In genomic region chr17:57905875-57906455, GRCh38 we compare ENCODE assay signal across 2 cellular contexts.
TF ChIP-seq lines count a peak whose summit lies in the region.

No MANE protein-coding gene starts in this region.

TF ChIP-seq in HEK293, 187 proteins besides CTCF, POLR2A, EP300 and RAD21:
- TF ChIP-seq ZNF146 (tag by site-specific recombination; IDR thresholded peaks at IDR 0.05) (peak; percentile 90), ZNF2 (tag by site-specific recombination; IDR thresholded peaks at IDR 0.05) (no peak), ZNF544 (tag by site-specific recombination; IDR thresholded peaks at IDR 0.05) (no peak), ZNF292 (tag by site-specific recombination; IDR thresholded peaks at IDR 0.05; ENCODE audit: borderline replicate concordance, low read depth) (no peak), ZNF24 (tag by site-specific recombination; IDR thresholded peaks at IDR 0.05) (no peak), AEBP2 (tag by site-specific recombination; IDR thresholded peaks at IDR 0.05; ENCODE audit: borderline replicate concordance) (no peak)
TF ChIP-seq in HEK293: peak in this region for 1.

TF ChIP-seq in H1, 55 proteins besides CTCF, POLR2A, EP300 and RAD21:
- TF ChIP-seq CTBP2 (IDR thresholded peaks at IDR 0.05; ENCODE audit: borderline replicate concordance, insufficient read depth, insufficient read length, low read length): no peak
- TF ChIP-seq CEBPB (IDR thresholded peaks at IDR 0.05; ENCODE audit: low read depth, low read length): no peak
- TF ChIP-seq CBX8 (IDR thresholded peaks at IDR 0.05; ENCODE audit: borderline replicate concordance, low read depth, low read length): no peak
- TF ChIP-seq, protein P1, sequence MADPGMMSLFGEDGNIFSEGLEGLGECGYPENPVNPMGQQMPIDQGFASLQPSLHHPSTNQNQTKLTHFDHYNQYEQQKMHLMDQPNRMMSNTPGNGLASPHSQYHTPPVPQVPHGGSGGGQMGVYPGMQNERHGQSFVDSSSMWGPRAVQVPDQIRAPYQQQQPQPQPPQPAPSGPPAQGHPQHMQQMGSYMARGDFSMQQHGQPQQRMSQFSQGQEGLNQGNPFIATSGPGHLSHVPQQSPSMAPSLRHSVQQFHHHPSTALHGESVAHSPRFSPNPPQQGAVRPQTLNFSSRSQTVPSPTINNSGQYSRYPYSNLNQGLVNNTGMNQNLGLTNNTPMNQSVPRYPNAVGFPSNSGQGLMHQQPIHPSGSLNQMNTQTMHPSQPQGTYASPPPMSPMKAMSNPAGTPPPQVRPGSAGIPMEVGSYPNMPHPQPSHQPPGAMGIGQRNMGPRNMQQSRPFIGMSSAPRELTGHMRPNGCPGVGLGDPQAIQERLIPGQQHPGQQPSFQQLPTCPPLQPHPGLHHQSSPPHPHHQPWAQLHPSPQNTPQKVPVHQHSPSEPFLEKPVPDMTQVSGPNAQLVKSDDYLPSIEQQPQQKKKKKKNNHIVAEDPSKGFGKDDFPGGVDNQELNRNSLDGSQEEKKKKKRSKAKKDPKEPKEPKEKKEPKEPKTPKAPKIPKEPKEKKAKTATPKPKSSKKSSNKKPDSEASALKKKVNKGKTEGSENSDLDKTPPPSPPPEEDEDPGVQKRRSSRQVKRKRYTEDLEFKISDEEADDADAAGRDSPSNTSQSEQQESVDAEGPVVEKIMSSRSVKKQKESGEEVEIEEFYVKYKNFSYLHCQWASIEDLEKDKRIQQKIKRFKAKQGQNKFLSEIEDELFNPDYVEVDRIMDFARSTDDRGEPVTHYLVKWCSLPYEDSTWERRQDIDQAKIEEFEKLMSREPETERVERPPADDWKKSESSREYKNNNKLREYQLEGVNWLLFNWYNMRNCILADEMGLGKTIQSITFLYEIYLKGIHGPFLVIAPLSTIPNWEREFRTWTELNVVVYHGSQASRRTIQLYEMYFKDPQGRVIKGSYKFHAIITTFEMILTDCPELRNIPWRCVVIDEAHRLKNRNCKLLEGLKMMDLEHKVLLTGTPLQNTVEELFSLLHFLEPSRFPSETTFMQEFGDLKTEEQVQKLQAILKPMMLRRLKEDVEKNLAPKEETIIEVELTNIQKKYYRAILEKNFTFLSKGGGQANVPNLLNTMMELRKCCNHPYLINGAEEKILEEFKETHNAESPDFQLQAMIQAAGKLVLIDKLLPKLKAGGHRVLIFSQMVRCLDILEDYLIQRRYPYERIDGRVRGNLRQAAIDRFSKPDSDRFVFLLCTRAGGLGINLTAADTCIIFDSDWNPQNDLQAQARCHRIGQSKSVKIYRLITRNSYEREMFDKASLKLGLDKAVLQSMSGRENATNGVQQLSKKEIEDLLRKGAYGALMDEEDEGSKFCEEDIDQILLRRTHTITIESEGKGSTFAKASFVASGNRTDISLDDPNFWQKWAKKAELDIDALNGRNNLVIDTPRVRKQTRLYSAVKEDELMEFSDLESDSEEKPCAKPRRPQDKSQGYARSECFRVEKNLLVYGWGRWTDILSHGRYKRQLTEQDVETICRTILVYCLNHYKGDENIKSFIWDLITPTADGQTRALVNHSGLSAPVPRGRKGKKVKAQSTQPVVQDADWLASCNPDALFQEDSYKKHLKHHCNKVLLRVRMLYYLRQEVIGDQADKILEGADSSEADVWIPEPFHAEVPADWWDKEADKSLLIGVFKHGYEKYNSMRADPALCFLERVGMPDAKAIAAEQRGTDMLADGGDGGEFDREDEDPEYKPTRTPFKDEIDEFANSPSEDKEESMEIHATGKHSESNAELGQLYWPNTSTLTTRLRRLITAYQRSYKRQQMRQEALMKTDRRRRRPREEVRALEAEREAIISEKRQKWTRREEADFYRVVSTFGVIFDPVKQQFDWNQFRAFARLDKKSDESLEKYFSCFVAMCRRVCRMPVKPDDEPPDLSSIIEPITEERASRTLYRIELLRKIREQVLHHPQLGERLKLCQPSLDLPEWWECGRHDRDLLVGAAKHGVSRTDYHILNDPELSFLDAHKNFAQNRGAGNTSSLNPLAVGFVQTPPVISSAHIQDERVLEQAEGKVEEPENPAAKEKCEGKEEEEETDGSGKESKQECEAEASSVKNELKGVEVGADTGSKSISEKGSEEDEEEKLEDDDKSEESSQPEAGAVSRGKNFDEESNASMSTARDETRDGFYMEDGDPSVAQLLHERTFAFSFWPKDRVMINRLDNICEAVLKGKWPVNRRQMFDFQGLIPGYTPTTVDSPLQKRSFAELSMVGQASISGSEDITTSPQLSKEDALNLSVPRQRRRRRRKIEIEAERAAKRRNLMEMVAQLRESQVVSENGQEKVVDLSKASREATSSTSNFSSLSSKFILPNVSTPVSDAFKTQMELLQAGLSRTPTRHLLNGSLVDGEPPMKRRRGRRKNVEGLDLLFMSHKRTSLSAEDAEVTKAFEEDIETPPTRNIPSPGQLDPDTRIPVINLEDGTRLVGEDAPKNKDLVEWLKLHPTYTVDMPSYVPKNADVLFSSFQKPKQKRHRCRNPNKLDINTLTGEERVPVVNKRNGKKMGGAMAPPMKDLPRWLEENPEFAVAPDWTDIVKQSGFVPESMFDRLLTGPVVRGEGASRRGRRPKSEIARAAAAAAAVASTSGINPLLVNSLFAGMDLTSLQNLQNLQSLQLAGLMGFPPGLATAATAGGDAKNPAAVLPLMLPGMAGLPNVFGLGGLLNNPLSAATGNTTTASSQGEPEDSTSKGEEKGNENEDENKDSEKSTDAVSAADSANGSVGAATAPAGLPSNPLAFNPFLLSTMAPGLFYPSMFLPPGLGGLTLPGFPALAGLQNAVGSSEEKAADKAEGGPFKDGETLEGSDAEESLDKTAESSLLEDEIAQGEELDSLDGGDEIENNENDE (IDR thresholded peaks at IDR 0.05; ENCODE audit: insufficient replicate concordance, low read length): no peak
- no peak for TF ChIP-seq RNF2 (IDR thresholded peaks at IDR 0.05; ENCODE audit: borderline replicate concordance, low read depth, low read length, missing control alignments, poor library complexity, severe bottlenecking)
- no peak for TF ChIP-seq YY1 (IDR thresholded peaks at IDR 0.05; ENCODE audit: low read depth, low read length)
- TF ChIP-seq KDM5A (IDR thresholded peaks at IDR 0.05; ENCODE audit: low read length): no peak
